23 cellular contexts compared by ENCODE assay signal in the genomic region with DNA sequence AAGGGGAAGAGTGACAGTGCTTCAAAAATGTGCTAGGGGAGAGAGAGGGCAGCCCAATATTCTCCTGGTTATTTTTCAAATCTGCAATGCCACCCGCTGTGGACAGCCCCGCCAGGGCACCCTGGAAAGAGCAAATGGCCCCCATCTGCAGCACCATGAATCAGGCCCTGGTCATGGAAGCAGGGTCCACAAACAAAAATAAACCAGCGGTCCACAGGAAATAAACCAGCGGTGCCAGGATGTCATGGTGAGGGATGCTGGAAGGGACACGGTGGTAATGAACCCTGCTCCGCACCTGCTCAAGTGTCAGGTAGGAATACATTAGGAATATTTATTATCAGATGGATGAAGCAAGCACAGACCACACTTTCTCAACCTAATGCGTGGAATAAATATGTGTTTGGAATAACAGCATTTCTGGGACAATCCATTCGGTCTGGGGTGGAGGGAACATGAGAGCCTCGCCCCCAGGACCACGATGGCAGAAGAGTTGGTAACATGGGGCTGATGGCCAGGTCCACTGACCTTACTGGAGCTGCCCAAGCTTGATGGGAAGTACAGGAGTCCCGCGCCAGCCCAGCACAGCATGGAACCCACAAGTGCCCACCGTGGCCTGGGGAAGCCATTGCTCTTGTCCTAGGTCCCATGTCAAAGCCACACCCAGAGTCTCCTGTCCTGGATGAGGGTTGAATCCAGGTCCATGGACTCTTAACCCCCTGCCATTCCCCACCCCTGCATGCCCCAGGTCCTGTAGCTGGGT.
A peak's percentile ranks its signal among the peaks of the same experiment; 100 is the strongest.
DNase-seq lines count a peak whose midpoint lies in the region; ATAC-seq, FAIRE-seq and TF ChIP-seq lines count a peak whose summit lies in the region.
"Had no signal": no experiment of that assay in that cellular context is flagged by ENCODE, and none has a peak within 500 bp of the region (broad histone marks: within the 10 kb centered on the region; RNA-seq: fewer than 3 reads in every experiment).

No MANE protein-coding gene starts in this region.

- FAIRE-seq in H1 (lab: Jason Lieb, UNC) = no peak
- no peak for FAIRE-seq in kidney (lab: Jason Lieb, UNC)
- FAIRE-seq: A204.1, D721Med, G401.6, GM12891, GM19239 had no signal

- H2BK15ac ChIP-seq in H1 (ENCODE audit: low read length) = no peak overlapping the region

- TF ChIP-seq CTCF in left ventricle myocardium inferior (IDR thresholded peaks at IDR 0.05; ENCODE audit: borderline replicate concordance) = no peak
- no peak for TF ChIP-seq CTCF in H1 (IDR thresholded peaks at IDR 0.05; ENCODE audit: control extremely low read depth in 1 of 3, insufficient read depth in 1 of 3, low read depth in 1 of 3, low read length in 3 of 3)
- no peak for TF ChIP-seq CTCF in kidney (IDR thresholded peaks at IDR 0.05; ENCODE audit: borderline replicate concordance, extremely low read depth, insufficient read depth)

- no peak overlapping the region for H3K23ac ChIP-seq in H1 (ENCODE audit: insufficient read length)

- peaks cover 9% of the 10 kb centered on the region; the same call in 1 of the 2 replicates for H3K23me2 ChIP-seq in H1 (ENCODE audit: low read depth, low read length)

- intact Hi-C loops in right cardiac atrium (cut with DNase I) (no loop called here), left ventricle myocardium inferior (cut with micrococcal nuclease) (no loop called here), kidney (cut with DNase I) (no loop called here)

- H2AFZ ChIP-seq in H1 (ENCODE audit: low read length) = no peak overlapping the region

- no peak for TF ChIP-seq RAD21 in H1 (IDR thresholded peaks at IDR 0.05 in 1 of 2, conservative IDR thresholded peaks at IDR 0.05 in 1 of 2; ENCODE audit: low read depth in 2 of 2, low read length in 2 of 2)

- H4K91ac ChIP-seq in H1 (replicated peaks; ENCODE audit: insufficient read length, low read length) = no peak overlapping the region

- no peak overlapping the region for H3K56ac ChIP-seq in H1 (replicated peaks; ENCODE audit: insufficient read length, low read depth, low read length)

- no peak overlapping the region for H3K4me3 ChIP-seq in right cardiac atrium (ENCODE audit: low read length)
- H3K4me3 ChIP-seq in left ventricle myocardium inferior = no peak overlapping the region
- no peak overlapping the region for H3K4me3 ChIP-seq in H1 (ENCODE audit: extremely low read depth in 1 of 4, insufficient read depth in 2 of 4, low read depth in 3 of 4, low read length in 4 of 4)
- H3K4me3 ChIP-seq in kidney (ENCODE audit: low read length in 2 of 2) = no peak overlapping the region
- H3K4me3 ChIP-seq: BLaER1 had no signal

- no peaks in the 10 kb centered on the region for H3K27me3 ChIP-seq in right cardiac atrium (ENCODE audit: control insufficient read depth, insufficient read depth)
- H3K27me3 ChIP-seq in left ventricle myocardium inferior (ENCODE audit: low read depth) = peaks cover 51% of the 10 kb centered on the region
- H3K27me3 ChIP-seq in H1 (replicated peaks in 1 of 4; ENCODE audit: control insufficient read depth in 3 of 4, extremely low read depth in 1 of 4, insufficient read depth in 3 of 4, low read length in 3 of 4) = no peaks in the 10 kb centered on the region
- H3K27me3 ChIP-seq: BE2C, BLaER1 had no signal

- ATAC-seq in right cardiac atrium = no peak

- DNase-seq in right cardiac atrium = peak in 2 of 3 donors; percentile 3 to 28
- no peak for DNase-seq in left ventricle myocardium inferior
- DNase-seq in H1 (ENCODE audit: low read depth in 1 of 2, low spot score in 2 of 2) = no peak
- peak; percentile 7 for DNase-seq in kidney
- DNase-seq in NCI-H345 (lab: John Stamatoyannopoulos, UW) = no peak
- no peak for DNase-seq in COLO829 (ENCODE audit: low spot score)
- DNase-seq: 8988T; ACHN; BE2C; C1 segment of cervical spinal cord; Caco-2; Calu3; CD4-positive, alpha-beta memory T cell; CD4-positive, CD25-positive, alpha-beta regulatory T cell; CD8-positive, alpha-beta memory T cell; DMS79 treated with DMSO at 0.1 percent for 48 hours; GF-D8 had no signal

- H2BK20ac ChIP-seq in H1 (ENCODE audit: low read length) = no peak overlapping the region

- no peaks in the 10 kb centered on the region for H3K4me1 ChIP-seq in right cardiac atrium (ENCODE audit: control insufficient read depth, insufficient read depth, low read length)
- H3K4me1 ChIP-seq in left ventricle myocardium inferior = peaks cover 5% of the 10 kb centered on the region
- H3K4me1 ChIP-seq in H1 (replicated peaks in 1 of 4; ENCODE audit: control insufficient read depth in 3 of 4, insufficient read depth in 4 of 4, low read length in 3 of 4) = peaks cover 0 to 2% (median 0%) of the 10 kb centered on the region in 4 experiments; a peak in 1 of 7 replicates
- no peaks in the 10 kb centered on the region for H3K4me1 ChIP-seq in kidney (ENCODE audit: control insufficient read depth in 1 of 2, insufficient read depth in 1 of 2, low read depth in 1 of 2, low read length in 2 of 2)
- H3K4me1 ChIP-seq: BE2C, Caco-2 had no signal

- H3K9me3 ChIP-seq in right cardiac atrium (ENCODE audit: control insufficient read depth, low read length) = no peaks in the 10 kb centered on the region
- peaks cover under 1% of the 10 kb centered on the region for H3K9me3 ChIP-seq in left ventricle myocardium inferior (replicated peaks)
- H3K9me3 ChIP-seq in H1 (ENCODE audit: insufficient read depth in 2 of 2, low read depth in 1 of 2, low read length in 1 of 2) = no peaks in the 10 kb centered on the region
- H3K9me3 ChIP-seq in kidney (ENCODE audit: control insufficient read depth in 1 of 2, low read length in 2 of 2) = no peaks in the 10 kb centered on the region
- H3K9me3 ChIP-seq: BE2C, BLaER1, Caco-2 had no signal

- H3K79me2 ChIP-seq in H1 (ENCODE audit: control insufficient read depth in 1 of 2, insufficient read depth in 2 of 2, low read length in 2 of 2) = no peaks in the 10 kb centered on the region

- no peak overlapping the region for H2AK5ac ChIP-seq in H1 (ENCODE audit: low read depth, low read length)

- no peak for TF ChIP-seq POLR2A in H1 (IDR thresholded peaks at IDR 0.05; ENCODE audit: control extremely low read depth in 1 of 2, low read depth in 2 of 2, low read length in 2 of 2)

- H3K27ac ChIP-seq in right cardiac atrium (ENCODE audit: low read length) (no peak overlapping the region), left ventricle myocardium inferior (replicated peaks) (no peak overlapping the region), H1 (ENCODE audit: low read depth, low read length) (no peak overlapping the region), kidney (ENCODE audit: low read depth in 2 of 2, low read length in 2 of 2) (no peak overlapping the region)
- H3K27ac ChIP-seq: BLaER1 had no signal

- 90% methylated on average over 13 of the region's 13 CpGs for WGBS in right cardiac atrium
- WGBS in H1 (ENCODE audit: extremely low coverage in 1 of 2, insufficient coverage in 1 of 2, insufficient read length in 1 of 2, insufficient replicate concordance in 2 of 2, low coverage in 1 of 2, low lambda C conversion rate in 2 of 2, missing lambda C conversion rate in 1 of 2), 2 experiments = 88% methylated on average over 13 of the region's 13 CpGs; no CpG with 5 or more reads in 1 of the 2 experiments

- H3K4me2 ChIP-seq in H1 (ENCODE audit: insufficient read depth in 1 of 2, low read depth in 2 of 2, low read length in 2 of 2) = no peak overlapping the region
- H3K4me2 ChIP-seq: BLaER1 had no signal

- peaks cover 0 to 3% of the 10 kb centered on the region in 2 experiments for H4K20me1 ChIP-seq in H1 (replicated peaks in 1 of 2; ENCODE audit: control insufficient read depth in 1 of 2, insufficient read depth in 2 of 2, low read length in 2 of 2)

- no peak overlapping the region for H3K4ac ChIP-seq in H1 (replicated peaks; ENCODE audit: insufficient read length, low read depth, low read length)

- no peak for TF ChIP-seq EP300 in H1 (IDR thresholded peaks at IDR 0.05; ENCODE audit: borderline replicate concordance in 1 of 2, low read depth in 2 of 2, low read length in 2 of 2)

- H3K36me3 ChIP-seq in left ventricle myocardium inferior (no peaks in the 10 kb centered on the region), H1 (ENCODE audit: control insufficient read depth in 2 of 4, insufficient read depth in 4 of 4, low read length in 3 of 4) (no peaks in the 10 kb centered on the region), kidney (ENCODE audit: control insufficient read depth in 1 of 2, insufficient read depth in 2 of 2, low read length in 2 of 2) (no peaks in the 10 kb centered on the region)
- H3K36me3 ChIP-seq: BE2C had no signal

- no peak overlapping the region for H2BK12ac ChIP-seq in H1 (ENCODE audit: low read depth, low read length)

- H3K79me1 ChIP-seq in H1 (ENCODE audit: low read depth, low read length) = no peaks in the 10 kb centered on the region

- no peak overlapping the region for H2BK120ac ChIP-seq in H1 (replicated peaks; ENCODE audit: low read depth, low read length)

- POLR2A ChIA-PET in H1 (lab: Charles Lee; ENCODE audit: partially characterized antibody) = no interaction called here

- CTCF ChIA-PET in H1 (lab: Charles Lee; ENCODE audit: partially characterized antibody) = interaction anchor here (0.6 kb wide), 1 partner anchor 122 kb away, joined by 3 read pairs; no protein-coding TSS in a partner anchor

- H2BK5ac ChIP-seq in H1 (ENCODE audit: low read depth, low read length) = 0 out of 2 replicates have a peak overlapping the region, but pooled peaks have one; percentile 13

- no peak overlapping the region for H4K8ac ChIP-seq in H1 (ENCODE audit: extremely low read depth, insufficient read depth, low read length)

- no peak overlapping the region for H3K14ac ChIP-seq in H1 (ENCODE audit: insufficient read length)

- H3K9ac ChIP-seq in H1 (replicated peaks in 1 of 4; ENCODE audit: extremely low read depth in 1 of 4, low read depth in 3 of 4, low read length in 3 of 4) = no peak overlapping the region
- H3K9ac ChIP-seq in kidney (ENCODE audit: low read length in 2 of 2) = no peak overlapping the region
- H3K9ac ChIP-seq: BLaER1 had no signal

- no peak overlapping the region for H3K18ac ChIP-seq in H1 (ENCODE audit: extremely low read depth, low read length)

- no peak overlapping the region for H4K5ac ChIP-seq in H1 (ENCODE audit: insufficient read length, low read depth, low read length)

TF ChIP-seq in H1, 55 proteins besides CTCF, POLR2A, EP300 and RAD21 (continues in another document):
- TF ChIP-seq CHD1 (IDR thresholded peaks at IDR 0.05; ENCODE audit: low read depth, low read length) (no peak), JUN (IDR thresholded peaks at IDR 0.05; ENCODE audit: low read depth, low read length) (no peak), SIRT6 (IDR thresholded peaks at IDR 0.05; ENCODE audit: low read length) (no peak), CTBP2 (IDR thresholded peaks at IDR 0.05; ENCODE audit: borderline replicate concordance, insufficient read depth, insufficient read length, low read length) (no peak), YY1 (IDR thresholded peaks at IDR 0.05; ENCODE audit: low read depth, low read length) (no peak)
- TF ChIP-seq, protein P1, sequence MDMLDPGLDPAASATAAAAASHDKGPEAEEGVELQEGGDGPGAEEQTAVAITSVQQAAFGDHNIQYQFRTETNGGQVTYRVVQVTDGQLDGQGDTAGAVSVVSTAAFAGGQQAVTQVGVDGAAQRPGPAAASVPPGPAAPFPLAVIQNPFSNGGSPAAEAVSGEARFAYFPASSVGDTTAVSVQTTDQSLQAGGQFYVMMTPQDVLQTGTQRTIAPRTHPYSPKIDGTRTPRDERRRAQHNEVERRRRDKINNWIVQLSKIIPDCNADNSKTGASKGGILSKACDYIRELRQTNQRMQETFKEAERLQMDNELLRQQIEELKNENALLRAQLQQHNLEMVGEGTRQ (IDR thresholded peaks at IDR 0.05; ENCODE audit: low read length) = no peak

Comparison
In these comparisons a context has a peak if more than half of its experiments do, and no peak if none do; other contexts are left out.
1. DNase-seq: peak in right cardiac atrium (2 of 3) and kidney (single experiment); none in left ventricle myocardium inferior (single experiment), H1 (0 of 2), NCI-H345 (single experiment) and COLO829 (single experiment).